Comparison of ENCODE assay signal across 8 cellular contexts in the genomic region with DNA sequence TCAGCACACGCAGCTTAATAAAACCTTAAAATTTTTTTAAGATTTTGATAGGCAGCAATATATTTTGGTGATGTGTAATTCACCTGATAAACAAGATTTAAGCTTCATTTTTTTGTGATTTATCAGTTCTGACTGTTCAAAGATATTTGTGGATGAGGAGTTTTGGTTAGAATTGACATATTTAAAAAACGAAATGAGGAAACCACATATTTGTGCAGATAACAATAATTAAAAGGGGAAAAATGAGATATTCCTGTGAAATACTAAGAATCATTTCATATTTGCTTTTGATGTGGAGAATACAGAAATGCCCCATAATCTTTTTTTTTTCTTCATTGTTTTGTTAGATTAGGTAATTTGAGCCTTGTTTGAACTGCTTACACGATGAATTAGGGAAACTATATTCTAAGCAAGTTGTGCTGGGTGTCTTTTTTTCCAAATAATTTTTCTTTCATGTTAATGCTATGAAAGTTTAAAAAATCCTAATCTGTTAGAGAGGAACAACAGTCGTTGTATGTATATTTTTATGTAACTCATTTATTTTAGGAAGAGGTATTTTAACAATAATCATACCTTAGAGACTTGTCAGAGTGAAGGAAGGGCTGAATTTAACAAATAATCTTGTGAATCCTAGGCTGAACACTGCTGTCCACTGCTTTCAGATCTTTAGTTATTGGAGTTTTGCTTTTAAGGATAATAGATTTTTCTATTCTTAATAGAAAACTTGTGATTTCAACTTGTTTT. TPM values are rescaled to one million over a fixed set of nuclear protein-coding genes. Genes with fewer than 3 reads are reported as not detected.
A peak's percentile ranks its signal among the peaks of the same experiment; 100 is the strongest.
DNase-seq lines count a peak whose midpoint lies in the region; ATAC-seq and FAIRE-seq lines count a peak whose summit lies in the region.

No MANE protein-coding gene starts in this region.

- no peaks in the 10 kb centered on the region for H3K9me3 Mint-ChIP-seq in activated CD4-positive, alpha-beta T cell treated with anti-CD3 and anti-CD28 coated beads for 36 hours (ENCODE audit: low read depth)
- no peaks in the 10 kb centered on the region for H3K9me3 Mint-ChIP-seq in activated CD8-positive, alpha-beta T cell treated with anti-CD3 and anti-CD28 coated beads, Interleukin-2, amount 10 ng/mL, durations not matched to agents 7 days and 5 days (ENCODE audit: insufficient read depth)

- peak overlapping the region; percentile 100 for H3K4me3 ChIP-seq in iPS-18a (ENCODE audit: low read length)

- peaks cover 29% of the 10 kb centered on the region for H3K4me1 Mint-ChIP-seq in activated CD4-positive, alpha-beta T cell treated with anti-CD3 and anti-CD28 coated beads for 36 hours
- peaks cover 35% of the 10 kb centered on the region for H3K4me1 Mint-ChIP-seq in activated CD8-positive, alpha-beta T cell treated with anti-CD3 and anti-CD28 coated beads, Interleukin-2, amount 10 ng/mL, durations not matched to agents 7 days and 5 days (ENCODE audit: low read depth)

- no peak for ATAC-seq in activated CD4-positive, alpha-beta T cell treated with anti-CD3 and anti-CD28 coated beads for 36 hours
- ATAC-seq in activated CD8-positive, alpha-beta T cell treated with anti-CD3 and anti-CD28 coated beads, Interleukin-2, amount 10 ng/mL, durations not matched to agents 7 days and 5 days = no peak

- no peaks in the 10 kb centered on the region for H3K9me3 ChIP-seq in iPS-18a (ENCODE audit: control insufficient read depth, low read depth, low read length)

- no peaks in the 10 kb centered on the region for H3K27me3 Mint-ChIP-seq in activated CD4-positive, alpha-beta T cell treated with anti-CD3 and anti-CD28 coated beads for 36 hours
- no peaks in the 10 kb centered on the region for H3K27me3 Mint-ChIP-seq in activated CD8-positive, alpha-beta T cell treated with anti-CD3 and anti-CD28 coated beads, Interleukin-2, amount 10 ng/mL, durations not matched to agents 7 days and 5 days (ENCODE audit: low read depth)

- no peaks in the 10 kb centered on the region for H3K36me3 ChIP-seq in iPS-18a (ENCODE audit: control insufficient read depth, low read depth, low read length)

- H3K27ac Mint-ChIP-seq in activated CD4-positive, alpha-beta T cell treated with anti-CD3 and anti-CD28 coated beads for 36 hours = peak overlapping the region; percentile 85
- H3K27ac Mint-ChIP-seq in activated CD8-positive, alpha-beta T cell treated with anti-CD3 and anti-CD28 coated beads, Interleukin-2, amount 10 ng/mL, durations not matched to agents 7 days and 5 days = peak overlapping the region; percentile 80

- POLR2A ChIA-PET in activated CD4-positive, alpha-beta T cell treated with anti-CD3 and anti-CD28 coated beads for 36 hours (lab: Charles Lee) = interaction anchor here (0.9 to 1.0 kb wide), 3 partner anchors 59 to 148 kb away, joined by 3 to 5 read pairs (median 3); no protein-coding TSS in a partner anchor
- POLR2A ChIA-PET in activated CD8-positive, alpha-beta T cell treated with anti-CD3 and anti-CD28 coated beads, Interleukin-2, amount 10 ng/mL, durations not matched to agents 7 days and 5 days (lab: Charles Lee) = interaction anchor here (0.8 to 1.9 kb wide), 3 partner anchors 11 to 240 kb away, joined by 3 to 11 read pairs (median 7); no protein-coding TSS in a partner anchor

- H3K4me3 Mint-ChIP-seq in activated CD4-positive, alpha-beta T cell treated with anti-CD3 and anti-CD28 coated beads for 36 hours = peak overlapping the region; percentile 82
- peak overlapping the region; percentile 78 for H3K4me3 Mint-ChIP-seq in activated CD8-positive, alpha-beta T cell treated with anti-CD3 and anti-CD28 coated beads, Interleukin-2, amount 10 ng/mL, durations not matched to agents 7 days and 5 days

- H3K27ac ChIP-seq in iPS-18a (ENCODE audit: low read length) = no peak overlapping the region
- H3K27ac ChIP-seq in temporal lobe (ENCODE audit: low read depth, low read length) = peak overlapping the region; percentile 18

- H3K4me1 ChIP-seq in iPS-18a (ENCODE audit: control insufficient read depth, low read depth, low read length) = peaks cover 47% of the 10 kb centered on the region

- FAIRE-seq in urothelium cell line (lab: Jason Lieb, UNC) = no peak

- H3K36me3 Mint-ChIP-seq in activated CD4-positive, alpha-beta T cell treated with anti-CD3 and anti-CD28 coated beads for 36 hours (ENCODE audit: low read depth) = peaks cover 9% of the 10 kb centered on the region
- H3K36me3 Mint-ChIP-seq in activated CD8-positive, alpha-beta T cell treated with anti-CD3 and anti-CD28 coated beads, Interleukin-2, amount 10 ng/mL, durations not matched to agents 7 days and 5 days (ENCODE audit: low read depth) = peaks cover 14% of the 10 kb centered on the region

- CTCF ChIA-PET in activated CD4-positive, alpha-beta T cell treated with anti-CD3 and anti-CD28 coated beads for 36 hours (lab: Charles Lee) = interaction anchor here (0.6 to 1.9 kb wide), 6 partner anchors 11 to 403 kb away, joined by 3 to 8 read pairs (median 3); no protein-coding TSS in a partner anchor
- CTCF ChIA-PET in activated CD8-positive, alpha-beta T cell treated with anti-CD3 and anti-CD28 coated beads, Interleukin-2, amount 10 ng/mL, durations not matched to agents 7 days and 5 days (lab: Charles Lee) = interaction anchor here (0.9 to 1.3 kb wide), 4 partner anchors 8 to 403 kb away, joined by 3 to 4 read pairs (median 3); no protein-coding TSS in a partner anchor

- no peak for DNase-seq in activated CD4-positive, alpha-beta T cell treated with anti-CD3 and anti-CD28 coated beads for 36 hours
- no peak for DNase-seq in activated CD4-positive, alpha-beta T cell treated with anti-CD3 and anti-CD28 coated beads, Interleukin-2, amount 50 U/mL, for 1 hour
- no peak for DNase-seq in activated CD8-positive, alpha-beta T cell treated with anti-CD3 and anti-CD28 coated beads, Interleukin-2, amount 10 ng/mL, durations not matched to agents 7 days and 5 days
- DNase-seq in urothelium cell line (ENCODE audit: low spot score) (no peak), ecto neural progenitor cell (ENCODE audit: low spot score) (no peak)
- no peak for DNase-seq in stimulated activated naive CD4-positive, alpha-beta T cell treated with Interleukin-2 at 50 U/mL for 16 hours (lab: John Stamatoyannopoulos, UW)

- H3K9ac ChIP-seq in iPS-18a (ENCODE audit: low read length) = no peak overlapping the region

- no peaks in the 10 kb centered on the region for H3K27me3 ChIP-seq in iPS-18a (ENCODE audit: control insufficient read depth, insufficient read depth, low read length)

- intact Hi-C loops in activated CD4-positive, alpha-beta T cell treated with anti-CD3 and anti-CD28 coated beads for 36 hours (cut with DNase I, micrococcal nuclease) = loop anchor here (1.0 to 10.0 kb wide), 10 partner anchors 10 to 1864 kb away; a partner anchor contains a TSS

RNA-seq across cellular contexts. Expression of a gene that starts 4.0 kb away (rescaled TPM):
- 10 to 100 TPM; 42.2 to 53.6 TPM for total RNA-seq in activated CD4-positive, alpha-beta T cell treated with anti-CD3 and anti-CD28 coated beads for 36 hours
- 10 to 100 TPM; 60.9 to 62.4 TPM for total RNA-seq in activated CD8-positive, alpha-beta T cell treated with anti-CD3 and anti-CD28 coated beads, Interleukin-2, amount 10 ng/mL, durations not matched to agents 7 days and 5 days
- total RNA-seq in temporal lobe = 77.7 TPM
